In genomic region chr3:117019082-117019713, GRCh38 we compare ENCODE assay signal across 8 cellular contexts.
DNase-seq lines count a peak whose midpoint lies in the region; ATAC-seq lines count a peak whose summit lies in the region.

No MANE protein-coding gene starts in this region.

- H3K9ac ChIP-seq in NT2/D1 (ENCODE audit: insufficient read length, low read depth) = no peak overlapping the region

- no peak overlapping the region for H3K4me3 Mint-ChIP-seq in activated CD4-positive, alpha-beta T cell treated with anti-CD3 and anti-CD28 coated beads, Interleukin-2, amount 10 ng/mL, durations not matched to agents 24 days and 14 days
- no peak overlapping the region for H3K4me3 Mint-ChIP-seq in stimulated activated effector memory CD8-positive, alpha-beta T cell treated with anti-CD3 and anti-CD28 coated beads, Interleukin-12 subunit alpha, Interleukin-12 subunit beta, amount 100 ng/mL, for 72 hours

- no peaks in the 10 kb centered on the region for H3K27me3 Mint-ChIP-seq in activated CD4-positive, alpha-beta T cell treated with anti-CD3 and anti-CD28 coated beads, Interleukin-2, amount 10 ng/mL, durations not matched to agents 24 days and 14 days

- DNase-seq in activated CD4-positive, alpha-beta T cell treated with anti-CD3 and anti-CD28 coated beads, Interleukin-2, amount 10 ng/mL, durations not matched to agents 24 days and 14 days = peak; percentile 73
- no peak for DNase-seq in activated CD4-positive, alpha-beta T cell treated with anti-CD3 and anti-CD28 coated beads, Interleukin-2, amount 50 U/mL, for 1 hour
- DNase-seq in HuH-7 (ENCODE audit: low spot score) (peak; percentile 40), NT2/D1 (ENCODE audit: low read depth, low spot score) (peak; percentile 59), brain pericyte (ENCODE audit: low read depth, low spot score) (peak; percentile 6), iris pigment epithelial cell (ENCODE audit: low read depth) (peak; percentile 75)
- DNase-seq in stimulated activated effector memory CD8-positive, alpha-beta T cell treated with anti-CD3 and anti-CD28 coated beads, Interleukin-12 subunit alpha, Interleukin-12 subunit beta, amount 100 ng/mL, for 72 hours (ENCODE audit: low spot score in 2 of 2) = no peak

- H3K9me3 Mint-ChIP-seq in activated CD4-positive, alpha-beta T cell treated with anti-CD3 and anti-CD28 coated beads, Interleukin-2, amount 10 ng/mL, durations not matched to agents 24 days and 14 days = no peaks in the 10 kb centered on the region
- peaks cover 12% of the 10 kb centered on the region for H3K9me3 Mint-ChIP-seq in stimulated activated effector memory CD8-positive, alpha-beta T cell treated with anti-CD3 and anti-CD28 coated beads, Interleukin-12 subunit alpha, Interleukin-12 subunit beta, amount 100 ng/mL, for 72 hours

- peak; percentile 39 for ATAC-seq in GM21619 (IDR thresholded peaks at IDR 0.05; ENCODE audit: unreplicated experiment)
- peak; percentile 43 for ATAC-seq in stimulated activated effector memory CD8-positive, alpha-beta T cell treated with anti-CD3 and anti-CD28 coated beads, Interleukin-12 subunit alpha, Interleukin-12 subunit beta, amount 100 ng/mL, for 72 hours

- H3K27me3 ChIP-seq in NT2/D1 (ENCODE audit: insufficient read depth, insufficient read length) = no peaks in the 10 kb centered on the region

- no peaks in the 10 kb centered on the region for H3K36me3 ChIP-seq in NT2/D1 (ENCODE audit: insufficient read depth, insufficient read length, low read length)

- H3K9me3 ChIP-seq in NT2/D1 (ENCODE audit: insufficient read depth, low read length) = no peaks in the 10 kb centered on the region

- H3K4me1 Mint-ChIP-seq in activated CD4-positive, alpha-beta T cell treated with anti-CD3 and anti-CD28 coated beads, Interleukin-2, amount 10 ng/mL, durations not matched to agents 24 days and 14 days = no peaks in the 10 kb centered on the region
- H3K4me1 Mint-ChIP-seq in stimulated activated effector memory CD8-positive, alpha-beta T cell treated with anti-CD3 and anti-CD28 coated beads, Interleukin-12 subunit alpha, Interleukin-12 subunit beta, amount 100 ng/mL, for 72 hours = no peaks in the 10 kb centered on the region

- H3K27ac Mint-ChIP-seq in activated CD4-positive, alpha-beta T cell treated with anti-CD3 and anti-CD28 coated beads, Interleukin-2, amount 10 ng/mL, durations not matched to agents 24 days and 14 days = no peak overlapping the region
- H3K27ac Mint-ChIP-seq in stimulated activated effector memory CD8-positive, alpha-beta T cell treated with anti-CD3 and anti-CD28 coated beads, Interleukin-12 subunit alpha, Interleukin-12 subunit beta, amount 100 ng/mL, for 72 hours = no peak overlapping the region

- no peaks in the 10 kb centered on the region for H3K4me1 ChIP-seq in NT2/D1 (ENCODE audit: insufficient read depth, insufficient read length)

- H3K4me3 ChIP-seq in NT2/D1 (ENCODE audit: insufficient read length, low read depth) = no peak overlapping the region

- H3K36me3 Mint-ChIP-seq in activated CD4-positive, alpha-beta T cell treated with anti-CD3 and anti-CD28 coated beads, Interleukin-2, amount 10 ng/mL, durations not matched to agents 24 days and 14 days (ENCODE audit: low read depth) = no peaks in the 10 kb centered on the region
- no peaks in the 10 kb centered on the region for H3K36me3 Mint-ChIP-seq in stimulated activated effector memory CD8-positive, alpha-beta T cell treated with anti-CD3 and anti-CD28 coated beads, Interleukin-12 subunit alpha, Interleukin-12 subunit beta, amount 100 ng/mL, for 72 hours

- intact Hi-C loops in activated CD4-positive, alpha-beta T cell treated with anti-CD3 and anti-CD28 coated beads, Interleukin-2, amount 10 ng/mL, durations not matched to agents 24 days and 14 days (cut with micrococcal nuclease) = loop anchor here (2.0 kb wide), 1 partner anchor 508 kb away; no protein-coding TSS in a partner anchor

Comparison
In these comparisons a context has a peak if more than half of its experiments do, and no peak if none do; other contexts are left out.
1. DNase-seq: peak in activated CD4-positive, alpha-beta T cell treated with anti-CD3 and anti-CD28 coated beads, Interleukin-2, amount 10 ng/mL, durations not matched to agents 24 days and 14 days (single experiment), HuH-7 (single experiment), NT2/D1 (single experiment), brain pericyte (single experiment) and iris pigment epithelial cell (single experiment); none in activated CD4-positive, alpha-beta T cell treated with anti-CD3 and anti-CD28 coated beads, Interleukin-2, amount 50 U/mL, for 1 hour (single experiment) and stimulated activated effector memory CD8-positive, alpha-beta T cell treated with anti-CD3 and anti-CD28 coated beads, Interleukin-12 subunit alpha, Interleukin-12 subunit beta, amount 100 ng/mL, for 72 hours (0 of 2).